In the genomic region with DNA sequence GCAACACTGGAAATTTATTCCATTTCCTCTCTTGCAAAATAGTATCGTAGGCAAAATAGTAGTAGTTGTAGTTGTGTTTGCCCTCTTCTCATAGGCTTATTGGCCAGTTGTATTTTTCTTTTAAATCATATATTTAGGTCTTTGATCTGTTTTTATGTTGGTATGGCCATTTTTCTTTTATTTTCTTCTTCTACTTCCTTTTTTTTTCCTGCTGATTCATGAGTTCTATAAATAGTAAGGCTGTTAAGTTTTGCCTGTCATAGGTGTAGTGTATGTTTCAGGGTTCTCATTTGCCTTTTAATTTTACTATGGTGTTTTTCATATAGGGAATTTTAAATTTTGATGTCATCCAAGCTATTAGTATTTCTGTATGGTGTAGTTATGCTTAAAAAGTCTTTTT, we compare ENCODE assay signal across 1 cellular context.
A peak's percentile ranks its signal among the peaks of the same experiment; 100 is the strongest.
TF ChIP-seq lines count a peak whose summit lies in the region.

No MANE protein-coding gene starts in this region.

TF ChIP-seq in K562, 482 proteins besides CTCF, POLR2A, EP300 and RAD21 (continued from another document):
- TF ChIP-seq ZNF609 (CRISPR knock-in tag; IDR thresholded peaks at IDR 0.05; ENCODE audit: borderline replicate concordance) (no peak), TAF1 (IDR thresholded peaks at IDR 0.05; ENCODE audit: control insufficient read depth, extremely low read depth, insufficient read depth, low read length, severe bottlenecking) (no peak), MEF2A (IDR thresholded peaks at IDR 0.05; ENCODE audit: control insufficient read depth, low read depth, low read length) (peak; percentile 94), ARID1B (IDR thresholded peaks at IDR 0.05) (peak; percentile 53), EGR1 (conservative IDR thresholded peaks at IDR 0.05) (no peak), ZNF24 (IDR thresholded peaks at IDR 0.05) (no peak), U2AF1 (optimal IDR thresholded peaks at IDR 0.05; ENCODE audit: low read depth, low read length) (no peak), MAFG (tag; conservative IDR thresholded peaks at IDR 0.05) (peak; percentile 91), CSDE1 (IDR thresholded peaks at IDR 0.05) (no peak), IRF2 (CRISPR knock-in tag; IDR thresholded peaks at IDR 0.05) (no peak), FOSL1 (tag; conservative IDR thresholded peaks at IDR 0.05) (no peak), ZBTB5 (IDR thresholded peaks at IDR 0.05) (no peak), TRIM24 (IDR thresholded peaks at IDR 0.05) (no peak), MAFF (IDR thresholded peaks at IDR 0.05; ENCODE audit: low read length) (peak; percentile 78; the same call in 1 of the 2 replicates), NFE2 (IDR thresholded peaks at IDR 0.05; ENCODE audit: low read depth) (peak; percentile 80)
- TF ChIP-seq, protein P1, sequence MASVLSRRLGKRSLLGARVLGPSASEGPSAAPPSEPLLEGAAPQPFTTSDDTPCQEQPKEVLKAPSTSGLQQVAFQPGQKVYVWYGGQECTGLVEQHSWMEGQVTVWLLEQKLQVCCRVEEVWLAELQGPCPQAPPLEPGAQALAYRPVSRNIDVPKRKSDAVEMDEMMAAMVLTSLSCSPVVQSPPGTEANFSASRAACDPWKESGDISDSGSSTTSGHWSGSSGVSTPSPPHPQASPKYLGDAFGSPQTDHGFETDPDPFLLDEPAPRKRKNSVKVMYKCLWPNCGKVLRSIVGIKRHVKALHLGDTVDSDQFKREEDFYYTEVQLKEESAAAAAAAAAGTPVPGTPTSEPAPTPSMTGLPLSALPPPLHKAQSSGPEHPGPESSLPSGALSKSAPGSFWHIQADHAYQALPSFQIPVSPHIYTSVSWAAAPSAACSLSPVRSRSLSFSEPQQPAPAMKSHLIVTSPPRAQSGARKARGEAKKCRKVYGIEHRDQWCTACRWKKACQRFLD (CRISPR knock-in tag; IDR thresholded peaks at IDR 0.05): no peak
